Comparison of ENCODE assay signal across 8 cellular contexts in genomic region chr19:2329528-2329927, GRCh38. TPM values are rescaled to one million over a fixed set of nuclear protein-coding genes. Genes with fewer than 3 reads are reported as not detected.
A peak's percentile ranks its signal among the peaks of the same experiment; 100 is the strongest.
DNase-seq lines count a peak whose midpoint lies in the region; ATAC-seq, FAIRE-seq and TF ChIP-seq lines count a peak whose summit lies in the region.

No MANE protein-coding gene starts in this region.

- no peak for TF ChIP-seq RAD21 in liver (IDR thresholded peaks at IDR 0.05)

- no peaks in the 10 kb centered on the region for H3K9me3 Mint-ChIP-seq in activated naive CD4-positive, alpha-beta T cell treated with anti-CD3 and anti-CD28 coated beads, Interleukin-2, amount 10 ng/mL, durations not matched to agents 7 days and 5 days
- H3K9me3 Mint-ChIP-seq in activated naive CD4-positive, alpha-beta T cell treated with anti-CD3 and anti-CD28 coated beads, Interleukin-2, amount 50 U/mL, for 72 hours, result no peaks in the 10 kb centered on the region
- no peaks in the 10 kb centered on the region for H3K9me3 Mint-ChIP-seq in type B pancreatic cell

- FAIRE-seq in D721Med (lab: Jason Lieb, UNC), result no peak

- no peaks in the 10 kb centered on the region for H3K9me3 ChIP-seq in liver (ENCODE audit: control insufficient read depth in 4 of 4, low read length in 3 of 4)

- no peak overlapping the region for H3K9ac ChIP-seq in liver (ENCODE audit: low read depth in 1 of 2, low read length in 2 of 2)

- H3K36me3 ChIP-seq in liver (ENCODE audit: control insufficient read depth in 4 of 4, insufficient read depth in 3 of 4, low read depth in 1 of 4, low read length in 3 of 4), result peaks cover 0 to under 1% (median 0%) of the 10 kb centered on the region in 4 donors

- peak overlapping the region; percentile 97 for H3K4me3 Mint-ChIP-seq in activated naive CD4-positive, alpha-beta T cell treated with anti-CD3 and anti-CD28 coated beads, Interleukin-2, amount 10 ng/mL, durations not matched to agents 7 days and 5 days
- peak overlapping the region; percentile 96 for H3K4me3 Mint-ChIP-seq in type B pancreatic cell

- no peak for TF ChIP-seq CTCF in liver (IDR thresholded peaks at IDR 0.05; ENCODE audit: low read depth, low read length, missing input control)
- no peak for TF ChIP-seq CTCF in type B pancreatic cell (conservative IDR thresholded peaks at IDR 0.05)
- TF ChIP-seq CTCF in D721Med (IDR thresholded peaks at IDR 0.05; ENCODE audit: insufficient read depth, missing control alignments), result no peak

- no peaks in the 10 kb centered on the region for H3K27me3 Mint-ChIP-seq in activated naive CD4-positive, alpha-beta T cell treated with anti-CD3 and anti-CD28 coated beads, Interleukin-2, amount 10 ng/mL, durations not matched to agents 7 days and 5 days
- H3K27me3 Mint-ChIP-seq in type B pancreatic cell, result no peaks in the 10 kb centered on the region

- H3K27ac ChIP-seq in liver (ENCODE audit: low read depth in 1 of 2, low read length in 2 of 2), result no peak overlapping the region

- H3K36me3 Mint-ChIP-seq in activated naive CD4-positive, alpha-beta T cell treated with anti-CD3 and anti-CD28 coated beads, Interleukin-2, amount 10 ng/mL, durations not matched to agents 7 days and 5 days, result peaks cover 31% of the 10 kb centered on the region
- H3K36me3 Mint-ChIP-seq in activated naive CD4-positive, alpha-beta T cell treated with anti-CD3 and anti-CD28 coated beads, Interleukin-2, amount 50 U/mL, for 72 hours, result peaks cover 27 to 31% of the 10 kb centered on the region in 2 donors
- no peaks in the 10 kb centered on the region for H3K36me3 Mint-ChIP-seq in type B pancreatic cell

- peaks cover 16 to 40% (median 33%) of the 10 kb centered on the region in 4 donors for H3K4me1 ChIP-seq in liver (ENCODE audit: control insufficient read depth in 4 of 4, insufficient read depth in 4 of 4, low read length in 3 of 4)

- H3K27me3 ChIP-seq in liver (ENCODE audit: control insufficient read depth in 4 of 4, insufficient read depth in 4 of 4, low read length in 3 of 4), result no peaks in the 10 kb centered on the region

- peak overlapping the region in 2 of 3 donors; percentile 86 to 90 for H3K4me3 ChIP-seq in liver (ENCODE audit: low read depth in 1 of 3, low read length in 3 of 3)

- peak overlapping the region; percentile 93 for H3K27ac Mint-ChIP-seq in activated naive CD4-positive, alpha-beta T cell treated with anti-CD3 and anti-CD28 coated beads, Interleukin-2, amount 10 ng/mL, durations not matched to agents 7 days and 5 days
- H3K27ac Mint-ChIP-seq in activated naive CD4-positive, alpha-beta T cell treated with anti-CD3 and anti-CD28 coated beads, Interleukin-2, amount 50 U/mL, for 72 hours, result peak overlapping the region; percentile 85 to 90
- peak overlapping the region; percentile 95 for H3K27ac Mint-ChIP-seq in type B pancreatic cell

- POLR2A ChIA-PET in HEK293T (lab: Yijun Ruan, JAX), result no interaction called here

- ATAC-seq in activated naive CD4-positive, alpha-beta T cell treated with anti-CD3 and anti-CD28 coated beads, Interleukin-2, amount 50 U/mL, for 72 hours, result no peak
- ATAC-seq in HG02840 (IDR thresholded peaks at IDR 0.05; ENCODE audit: low FRiP score, unreplicated experiment), result no peak

- DNase-seq in activated naive CD4-positive, alpha-beta T cell treated with anti-CD3 and anti-CD28 coated beads, Interleukin-2, amount 10 ng/mL, durations not matched to agents 7 days and 5 days, result no peak
- DNase-seq in activated naive CD4-positive, alpha-beta T cell treated with anti-CD3 and anti-CD28 coated beads, Interleukin-2, amount 50 U/mL, for 16 hours, result no peak
- no peak for DNase-seq in activated naive CD4-positive, alpha-beta T cell treated with anti-CD3 and anti-CD28 coated beads, Interleukin-2, amount 50 U/mL, for 72 hours (ENCODE audit: low spot score in 2 of 2)
- no peak for DNase-seq in type B pancreatic cell (ENCODE audit: extremely low spot score, unreplicated experiment)
- no peak for DNase-seq in D721Med (ENCODE audit: insufficient read length, low spot score)
- DNase-seq in HEK293T (ENCODE audit: extremely low spot score), result no peak

- H3K4me1 Mint-ChIP-seq in activated naive CD4-positive, alpha-beta T cell treated with anti-CD3 and anti-CD28 coated beads, Interleukin-2, amount 10 ng/mL, durations not matched to agents 7 days and 5 days, result peaks cover 74% of the 10 kb centered on the region
- H3K4me1 Mint-ChIP-seq in type B pancreatic cell (ENCODE audit: unreplicated experiment), result peaks cover 42% of the 10 kb centered on the region

- CTCF ChIA-PET in activated naive CD4-positive, alpha-beta T cell treated with anti-CD3 and anti-CD28 coated beads, Interleukin-2, amount 10 ng/mL, durations not matched to agents 7 days and 5 days (lab: Charles Lee), result interaction anchor here (1.2 kb wide), 1 partner anchor 62 kb away, joined by 3 read pairs; no protein-coding TSS in a partner anchor
- CTCF ChIA-PET in HEK293T (lab: Yijun Ruan, JAX), result no interaction called here

- 72% methylated on average over 13 of the region's 13 CpGs for WGBS in liver

TF ChIP-seq in liver, 16 proteins besides CTCF, POLR2A, EP300 and RAD21 (continues in another document):
- TF ChIP-seq GABPA (IDR thresholded peaks at IDR 0.05 in 1 of 2, conservative IDR thresholded peaks at IDR 0.05 in 1 of 2) (no peak), JUND (IDR thresholded peaks at IDR 0.05) (no peak), ZBTB33 (IDR thresholded peaks at IDR 0.05) (no peak), RXRA (IDR thresholded peaks at IDR 0.05) (no peak), FOXA1 (IDR thresholded peaks at IDR 0.05) (no peak)
- TF ChIP-seq, protein P1, sequence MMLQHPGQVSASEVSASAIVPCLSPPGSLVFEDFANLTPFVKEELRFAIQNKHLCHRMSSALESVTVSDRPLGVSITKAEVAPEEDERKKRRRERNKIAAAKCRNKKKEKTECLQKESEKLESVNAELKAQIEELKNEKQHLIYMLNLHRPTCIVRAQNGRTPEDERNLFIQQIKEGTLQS (IDR thresholded peaks at IDR 0.05), result no peak

TF ChIP-seq in HEK293T, 16 proteins besides CTCF, POLR2A, EP300 and RAD21:
- TF ChIP-seq LEF1 (IDR thresholded peaks at IDR 0.05; ENCODE audit: borderline replicate concordance), result no peak
- no peak for TF ChIP-seq BHLHE40 (IDR thresholded peaks at IDR 0.05; ENCODE audit: borderline replicate concordance)
- TF ChIP-seq FOXK2 (IDR thresholded peaks at IDR 0.05), result no peak
- TF ChIP-seq FOXA1 (IDR thresholded peaks at IDR 0.05), result no peak
- TF ChIP-seq L3MBTL2 (conservative IDR thresholded peaks at IDR 0.05), result no peak
- TF ChIP-seq CTBP1 (IDR thresholded peaks at IDR 0.05; ENCODE audit: borderline replicate concordance), result no peak
- TF ChIP-seq ZNF384 (IDR thresholded peaks at IDR 0.05), result no peak

RNA-seq across cellular contexts. Expression of gene SPPL2B, which starts 1.0 kb away (rescaled TPM):
- total RNA-seq in activated naive CD4-positive, alpha-beta T cell treated with anti-CD3 and anti-CD28 coated beads, Interleukin-2, amount 50 U/mL, for 72 hours, result 10 to 100 TPM; 38.5 to 61.6 TPM
- total RNA-seq in liver (10 to 100 TPM; 20.2 to 34.6 TPM), type B pancreatic cell (ENCODE audit: low replicate concordance) (131 and 149 TPM in 2 replicates)
- 10 to 100 TPM in 1 of 2 donors, 1 to 10 TPM in 1; 9.5 to 22.6 TPM for polyA plus RNA-seq in liver

RNA-seq across cellular contexts. Expression of gene LSM7, which starts 1.1 kb away (rescaled TPM):
- 100 to 1,000 TPM; 115 to 140 TPM for total RNA-seq in activated naive CD4-positive, alpha-beta T cell treated with anti-CD3 and anti-CD28 coated beads, Interleukin-2, amount 50 U/mL, for 72 hours
- total RNA-seq in liver (10 to 100 TPM; 23.6 to 37.9 TPM), type B pancreatic cell (ENCODE audit: low replicate concordance) (125 and 134 TPM in 2 replicates)
- polyA plus RNA-seq in liver, result 10 to 100 TPM; 39.0 to 59.9 TPM

RNA-seq across cellular contexts. Expression of gene LINGO3, which starts 21.6 kb away (rescaled TPM):
- total RNA-seq in activated naive CD4-positive, alpha-beta T cell treated with anti-CD3 and anti-CD28 coated beads, Interleukin-2, amount 50 U/mL, for 72 hours, result under 1 TPM in 1 of 2 donors, not detected in 1; 0.25 TPM
- total RNA-seq in liver (under 1 TPM; 0.05 to 0.08 TPM), type B pancreatic cell (ENCODE audit: low replicate concordance) (not detected in 2 replicates)
- under 1 TPM; 0.02 to 0.08 TPM for polyA plus RNA-seq in liver

RNA-seq across cellular contexts. Expression of gene TMPRSS9, which starts 30.5 kb away (rescaled TPM):
- not detected for total RNA-seq in activated naive CD4-positive, alpha-beta T cell treated with anti-CD3 and anti-CD28 coated beads, Interleukin-2, amount 50 U/mL, for 72 hours
- total RNA-seq in liver (10 to 100 TPM in 1 of 2 donors, 1 to 10 TPM in 1; 2.5 to 24.8 TPM), type B pancreatic cell (ENCODE audit: low replicate concordance) (0.41 TPM in 1 of 2 replicates, not detected in the other)
- under 1 TPM; 0.39 to 0.50 TPM for polyA plus RNA-seq in liver

RNA-seq across cellular contexts. Expression of gene PEAK3, which starts 47.6 kb away (rescaled TPM):
- not detected for total RNA-seq in activated naive CD4-positive, alpha-beta T cell treated with anti-CD3 and anti-CD28 coated beads, Interleukin-2, amount 50 U/mL, for 72 hours
- under 1 TPM; 0.09 to 0.67 TPM for total RNA-seq in liver
- polyA plus RNA-seq in liver, result under 1 TPM; 0.21 to 0.42 TPM
- total RNA-seq in type B pancreatic cell (ENCODE audit: low replicate concordance), result 0.10 TPM in 1 of 2 replicates, not detected in the other
